ENCODE assay signal across 10 cellular contexts in genomic region chr11:63906087-63906486, GRCh38. TPM values are rescaled to one million over a fixed set of nuclear protein-coding genes. Genes with fewer than 3 reads are reported as not detected.
"Had no signal": no experiment of that assay in that cellular context is flagged by ENCODE, and none has a peak within 500 bp of the region (broad histone marks: within the 10 kb centered on the region; RNA-seq: fewer than 3 reads in every experiment).

No MANE protein-coding gene starts in this region.

- H3K9me3 ChIP-seq: ascending aorta, breast epithelium, SK-N-SH, thoracic aorta had no signal

- H3K9ac ChIP-seq: SK-N-SH had no signal

- H3K4me1 ChIP-seq: breast epithelium had no signal

- H3K4me2 ChIP-seq: SK-N-SH had no signal

- ATAC-seq: sciatic nerve; stimulated activated memory B cell treated with anti-CD40 and anti-IgM and Interleukin-4, amounts not matched to agents 10 μg/mL and 1 μg/mL and 100 μg/mL, for 72 hours had no signal

- H3K9me3 Mint-ChIP-seq: activated CD4-positive, alpha-beta T cell treated with anti-CD3 and anti-CD28 coated beads, Interleukin-2, amount 10 ng/mL, durations not matched to agents 24 days and 14 days; activated T-helper 1 cell treated with anti-CD3 and anti-CD28 coated beads, Interleukin-12 subunit alpha, Interleukin-12 subunit beta, Interleukin-2, Interleukin-4 antibody, amounts not matched to agents 30 ng/mL and 10 ng/mL and 1 ng/mL, durations not matched to agents 14 hours and 24 hours and 36 hours; stimulated activated memory B cell treated with anti-CD40 and anti-IgM and Interleukin-4, amounts not matched to agents 10 μg/mL and 1 μg/mL and 100 μg/mL, for 72 hours; T-cell had no signal

- H3K27me3 ChIP-seq: ascending aorta, breast epithelium had no signal

- H3K4me3 ChIP-seq: ascending aorta, breast epithelium, thoracic aorta had no signal

- H3K27ac ChIP-seq: breast epithelium had no signal

- H3K27ac Mint-ChIP-seq: activated CD4-positive, alpha-beta T cell treated with anti-CD3 and anti-CD28 coated beads, Interleukin-2, amount 10 ng/mL, durations not matched to agents 24 days and 14 days; activated T-helper 1 cell treated with anti-CD3 and anti-CD28 coated beads, Interleukin-12 subunit alpha, Interleukin-12 subunit beta, Interleukin-2, Interleukin-4 antibody, amounts not matched to agents 30 ng/mL and 10 ng/mL and 1 ng/mL, durations not matched to agents 14 hours and 24 hours and 36 hours; stimulated activated memory B cell treated with anti-CD40 and anti-IgM and Interleukin-4, amounts not matched to agents 10 μg/mL and 1 μg/mL and 100 μg/mL, for 72 hours had no signal

- H3K27me3 Mint-ChIP-seq: activated CD4-positive, alpha-beta T cell treated with anti-CD3 and anti-CD28 coated beads, Interleukin-2, amount 10 ng/mL, durations not matched to agents 24 days and 14 days; naive thymus-derived CD4-positive, alpha-beta T cell; stimulated activated memory B cell treated with anti-CD40 and anti-IgM and Interleukin-4, amounts not matched to agents 10 μg/mL and 1 μg/mL and 100 μg/mL, for 72 hours; T-cell had no signal

- H3K4me3 Mint-ChIP-seq: activated CD4-positive, alpha-beta T cell treated with anti-CD3 and anti-CD28 coated beads, Interleukin-2, amount 10 ng/mL, durations not matched to agents 24 days and 14 days; activated T-helper 1 cell treated with anti-CD3 and anti-CD28 coated beads, Interleukin-12 subunit alpha, Interleukin-12 subunit beta, Interleukin-2, Interleukin-4 antibody, amounts not matched to agents 30 ng/mL and 10 ng/mL and 1 ng/mL, durations not matched to agents 14 hours and 24 hours and 36 hours; naive thymus-derived CD4-positive, alpha-beta T cell; stimulated activated memory B cell treated with anti-CD40 and anti-IgM and Interleukin-4, amounts not matched to agents 10 μg/mL and 1 μg/mL and 100 μg/mL, for 72 hours; T-cell had no signal

- H3K9me2 ChIP-seq: SK-N-SH had no signal

RNA-seq across cellular contexts. Expression of gene RCOR2, which starts 10.9 kb away (rescaled TPM):
- total RNA-seq: ascending aorta had no signal
- polyA plus RNA-seq: naive thymus-derived CD4-positive, alpha-beta T cell had no signal
